In the genomic region with DNA sequence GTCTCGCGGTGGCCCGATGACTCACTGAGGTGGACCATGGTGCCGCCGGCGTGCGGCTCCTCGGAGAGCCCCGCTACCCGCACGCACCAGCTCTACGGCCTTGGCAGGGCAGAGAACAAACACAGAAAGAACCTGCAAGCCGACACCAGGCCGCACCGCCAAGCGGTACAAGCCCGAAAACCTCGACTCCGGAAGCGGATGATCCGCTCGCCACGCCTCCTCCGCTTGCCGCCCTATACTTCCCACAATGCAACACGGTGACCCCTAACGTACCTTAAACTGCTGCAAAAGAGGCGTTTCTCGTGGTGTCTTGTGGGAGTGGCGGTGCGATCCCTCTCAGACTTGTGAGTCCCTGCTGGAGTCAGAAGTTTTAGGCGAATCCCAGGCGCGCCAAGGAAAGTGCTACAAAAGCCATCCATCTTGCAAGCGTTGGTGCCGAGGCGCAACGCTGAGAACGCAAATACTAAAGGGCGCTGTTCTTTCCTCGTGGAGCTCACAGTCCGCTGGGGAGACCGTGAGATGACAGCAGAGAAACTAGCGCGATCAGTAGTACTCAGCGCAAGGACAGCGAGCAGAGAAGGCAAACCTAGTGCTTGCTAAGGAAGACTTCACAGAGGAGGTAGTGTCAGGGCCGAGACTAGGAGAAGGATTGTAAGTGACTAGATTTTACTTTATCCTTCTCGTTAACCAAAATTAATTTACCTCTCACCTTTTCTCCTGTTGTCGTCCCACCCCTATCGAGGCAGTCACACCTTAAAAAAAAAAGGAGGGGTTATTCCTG, we compare ENCODE assay signal across 1 cellular context.
TF ChIP-seq lines count a peak whose summit lies in the region.

A gene (minus strand): TSS at position 200 of the 781 bp plus-strand sequence. CDS start 162 bp downstream, at position 38.

TF ChIP-seq in HEK293, 187 proteins besides CTCF, POLR2A, EP300 and RAD21 (continued from another document and continues in another):
- TF ChIP-seq ZNF785 (tag by site-specific recombination; IDR thresholded peaks at IDR 0.05): no peak
- peak; percentile 45; the same call in 1 of the 2 replicates for TF ChIP-seq ZNF843 (tag by site-specific recombination; IDR thresholded peaks at IDR 0.05)
- TF ChIP-seq, protein P1, sequence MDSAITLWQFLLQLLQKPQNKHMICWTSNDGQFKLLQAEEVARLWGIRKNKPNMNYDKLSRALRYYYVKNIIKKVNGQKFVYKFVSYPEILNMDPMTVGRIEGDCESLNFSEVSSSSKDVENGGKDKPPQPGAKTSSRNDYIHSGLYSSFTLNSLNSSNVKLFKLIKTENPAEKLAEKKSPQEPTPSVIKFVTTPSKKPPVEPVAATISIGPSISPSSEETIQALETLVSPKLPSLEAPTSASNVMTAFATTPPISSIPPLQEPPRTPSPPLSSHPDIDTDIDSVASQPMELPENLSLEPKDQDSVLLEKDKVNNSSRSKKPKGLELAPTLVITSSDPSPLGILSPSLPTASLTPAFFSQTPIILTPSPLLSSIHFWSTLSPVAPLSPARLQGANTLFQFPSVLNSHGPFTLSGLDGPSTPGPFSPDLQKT (IDR thresholded peaks at IDR 0.05; ENCODE audit: borderline replicate concordance, low read depth, low read length): no peak; the same call in 1 of the 2 replicates
- TF ChIP-seq, protein P2, sequence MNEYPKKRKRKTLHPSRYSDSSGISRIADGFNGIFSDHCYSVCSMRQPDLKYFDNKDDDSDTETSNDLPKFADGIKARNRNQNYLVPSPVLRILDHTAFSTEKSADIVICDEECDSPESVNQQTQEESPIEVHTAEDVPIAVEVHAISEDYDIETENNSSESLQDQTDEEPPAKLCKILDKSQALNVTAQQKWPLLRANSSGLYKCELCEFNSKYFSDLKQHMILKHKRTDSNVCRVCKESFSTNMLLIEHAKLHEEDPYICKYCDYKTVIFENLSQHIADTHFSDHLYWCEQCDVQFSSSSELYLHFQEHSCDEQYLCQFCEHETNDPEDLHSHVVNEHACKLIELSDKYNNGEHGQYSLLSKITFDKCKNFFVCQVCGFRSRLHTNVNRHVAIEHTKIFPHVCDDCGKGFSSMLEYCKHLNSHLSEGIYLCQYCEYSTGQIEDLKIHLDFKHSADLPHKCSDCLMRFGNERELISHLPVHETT (tag by site-specific recombination; IDR thresholded peaks at IDR 0.05): peak; percentile 84
- no peak for TF ChIP-seq ZNF211 (tag by site-specific recombination; IDR thresholded peaks at IDR 0.05; ENCODE audit: low read depth)
- peak; percentile 91 for TF ChIP-seq ZXDB (tag by site-specific recombination; IDR thresholded peaks at IDR 0.05)
- peak; percentile 71 for TF ChIP-seq ZNF24 (tag by site-specific recombination; IDR thresholded peaks at IDR 0.05)
- TF ChIP-seq, protein P3, sequence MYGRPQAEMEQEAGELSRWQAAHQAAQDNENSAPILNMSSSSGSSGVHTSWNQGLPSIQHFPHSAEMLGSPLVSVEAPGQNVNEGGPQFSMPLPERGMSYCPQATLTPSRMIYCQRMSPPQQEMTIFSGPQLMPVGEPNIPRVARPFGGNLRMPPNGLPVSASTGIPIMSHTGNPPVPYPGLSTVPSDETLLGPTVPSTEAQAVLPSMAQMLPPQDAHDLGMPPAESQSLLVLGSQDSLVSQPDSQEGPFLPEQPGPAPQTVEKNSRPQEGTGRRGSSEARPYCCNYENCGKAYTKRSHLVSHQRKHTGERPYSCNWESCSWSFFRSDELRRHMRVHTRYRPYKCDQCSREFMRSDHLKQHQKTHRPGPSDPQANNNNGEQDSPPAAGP (tag by site-specific recombination; IDR thresholded peaks at IDR 0.05): peak; percentile 90
- peak; percentile 11; the same call in 1 of the 2 replicates for TF ChIP-seq YY1 (tag by site-specific recombination; IDR thresholded peaks at IDR 0.05)
- peak; percentile 61 for TF ChIP-seq KLF10 (tag by site-specific recombination; IDR thresholded peaks at IDR 0.05)
- peak; percentile 75 for TF ChIP-seq ZFP37 (tag by site-specific recombination; IDR thresholded peaks at IDR 0.05)
- TF ChIP-seq PRDM1 (tag by site-specific recombination; IDR thresholded peaks at IDR 0.05): 0 out of 2 replicates have a peak, but pooled peaks have one; percentile 18
- no peak for TF ChIP-seq ZNF433 (tag by site-specific recombination; IDR thresholded peaks at IDR 0.05; ENCODE audit: low read depth)
- TF ChIP-seq, protein P4, sequence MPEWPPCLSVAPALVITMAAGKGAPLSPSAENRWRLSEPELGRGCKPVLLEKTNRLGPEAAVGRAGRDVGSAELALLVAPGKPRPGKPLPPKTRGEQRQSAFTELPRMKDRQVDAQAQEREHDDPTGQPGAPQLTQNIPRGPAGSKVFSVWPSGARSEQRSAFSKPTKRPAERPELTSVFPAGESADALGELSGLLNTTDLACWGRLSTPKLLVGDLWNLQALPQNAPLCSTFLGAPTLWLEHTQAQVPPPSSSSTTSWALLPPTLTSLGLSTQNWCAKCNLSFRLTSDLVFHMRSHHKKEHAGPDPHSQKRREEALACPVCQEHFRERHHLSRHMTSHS (tag by site-specific recombination; IDR thresholded peaks at IDR 0.05): no peak
- peak; percentile 94 for TF ChIP-seq ZBTB17 (tag by site-specific recombination; IDR thresholded peaks at IDR 0.05)
- no peak for TF ChIP-seq ZNF37A (tag by site-specific recombination; IDR thresholded peaks at IDR 0.05)
- no peak for TF ChIP-seq ZFP69B (tag by site-specific recombination; IDR thresholded peaks at IDR 0.05)
- TF ChIP-seq ZNF658 (tag by site-specific recombination; IDR thresholded peaks at IDR 0.05): no peak
- no peak for TF ChIP-seq ZNF777 (tag by site-specific recombination; IDR thresholded peaks at IDR 0.05; ENCODE audit: borderline replicate concordance)
- TF ChIP-seq, protein P5, sequence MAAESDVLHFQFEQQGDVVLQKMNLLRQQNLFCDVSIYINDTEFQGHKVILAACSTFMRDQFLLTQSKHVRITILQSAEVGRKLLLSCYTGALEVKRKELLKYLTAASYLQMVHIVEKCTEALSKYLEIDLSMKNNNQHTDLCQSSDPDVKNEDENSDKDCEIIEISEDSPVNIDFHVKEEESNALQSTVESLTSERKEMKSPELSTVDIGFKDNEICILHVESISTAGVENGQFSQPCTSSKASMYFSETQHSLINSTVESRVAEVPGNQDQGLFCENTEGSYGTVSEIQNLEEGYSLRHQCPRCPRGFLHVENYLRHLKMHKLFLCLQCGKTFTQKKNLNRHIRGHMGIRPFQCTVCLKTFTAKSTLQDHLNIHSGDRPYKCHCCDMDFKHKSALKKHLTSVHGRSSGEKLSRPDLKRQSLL (tag by site-specific recombination; IDR thresholded peaks at IDR 0.05): no peak
- no peak for TF ChIP-seq ZBTB1 (tag by site-specific recombination; IDR thresholded peaks at IDR 0.05)
- peak; percentile 97 for TF ChIP-seq ZBTB48 (tag by site-specific recombination; IDR thresholded peaks at IDR 0.05)
- TF ChIP-seq TRIM28 (IDR thresholded peaks at IDR 0.05; ENCODE audit: borderline replicate concordance, low read length): peak; percentile 93
- TF ChIP-seq ZFHX2 (tag by site-specific recombination; conservative IDR thresholded peaks at IDR 0.05): peak; percentile 34; the same call in 1 of the 2 replicates
- peak; percentile 97 for TF ChIP-seq SP2 (tag by site-specific recombination; IDR thresholded peaks at IDR 0.05)
- TF ChIP-seq ZNF600 (tag by site-specific recombination; IDR thresholded peaks at IDR 0.05): peak; percentile 89
- no peak for TF ChIP-seq HOXA7 (CRISPR knock-in tag; IDR thresholded peaks at IDR 0.05; ENCODE audit: borderline replicate concordance)
- TF ChIP-seq, protein P6, sequence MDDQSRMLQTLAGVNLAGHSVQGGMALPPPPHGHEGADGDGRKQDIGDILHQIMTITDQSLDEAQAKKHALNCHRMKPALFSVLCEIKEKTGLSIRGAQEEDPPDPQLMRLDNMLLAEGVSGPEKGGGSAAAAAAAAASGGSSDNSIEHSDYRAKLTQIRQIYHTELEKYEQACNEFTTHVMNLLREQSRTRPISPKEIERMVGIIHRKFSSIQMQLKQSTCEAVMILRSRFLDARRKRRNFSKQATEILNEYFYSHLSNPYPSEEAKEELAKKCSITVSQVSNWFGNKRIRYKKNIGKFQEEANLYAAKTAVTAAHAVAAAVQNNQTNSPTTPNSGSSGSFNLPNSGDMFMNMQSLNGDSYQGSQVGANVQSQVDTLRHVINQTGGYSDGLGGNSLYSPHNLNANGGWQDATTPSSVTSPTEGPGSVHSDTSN (CRISPR knock-in tag; IDR thresholded peaks at IDR 0.05): peak; percentile 73; the same call in 1 of the 2 replicates
- TF ChIP-seq, protein P7, sequence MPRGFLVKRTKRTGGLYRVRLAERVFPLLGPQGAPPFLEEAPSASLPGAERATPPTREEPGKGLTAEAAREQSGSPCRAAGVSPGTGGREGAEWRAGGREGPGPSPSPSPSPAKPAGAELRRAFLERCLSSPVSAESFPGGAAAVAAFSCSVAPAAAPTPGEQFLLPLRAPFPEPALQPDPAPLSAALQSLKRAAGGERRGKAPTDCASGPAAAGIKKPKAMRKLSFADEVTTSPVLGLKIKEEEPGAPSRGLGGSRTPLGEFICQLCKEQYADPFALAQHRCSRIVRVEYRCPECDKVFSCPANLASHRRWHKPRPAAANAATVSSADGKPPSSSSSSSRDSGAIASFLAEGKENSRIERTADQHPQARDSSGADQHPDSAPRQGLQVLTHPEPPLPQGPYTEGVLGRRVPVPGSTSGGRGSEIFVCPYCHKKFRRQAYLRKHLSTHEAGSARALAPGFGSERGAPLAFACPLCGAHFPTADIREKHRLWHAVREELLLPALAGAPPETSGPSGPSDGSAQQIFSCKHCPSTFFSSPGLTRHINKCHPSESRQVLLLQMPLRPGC (tag by site-specific recombination; IDR thresholded peaks at IDR 0.05): peak; percentile 53; the same call in 1 of the 2 replicates
- 0 out of 2 replicates have a peak, but pooled peaks have one; percentile 14 for TF ChIP-seq FEZF1 (tag by site-specific recombination; IDR thresholded peaks at IDR 0.05)
- TF ChIP-seq, protein P8, sequence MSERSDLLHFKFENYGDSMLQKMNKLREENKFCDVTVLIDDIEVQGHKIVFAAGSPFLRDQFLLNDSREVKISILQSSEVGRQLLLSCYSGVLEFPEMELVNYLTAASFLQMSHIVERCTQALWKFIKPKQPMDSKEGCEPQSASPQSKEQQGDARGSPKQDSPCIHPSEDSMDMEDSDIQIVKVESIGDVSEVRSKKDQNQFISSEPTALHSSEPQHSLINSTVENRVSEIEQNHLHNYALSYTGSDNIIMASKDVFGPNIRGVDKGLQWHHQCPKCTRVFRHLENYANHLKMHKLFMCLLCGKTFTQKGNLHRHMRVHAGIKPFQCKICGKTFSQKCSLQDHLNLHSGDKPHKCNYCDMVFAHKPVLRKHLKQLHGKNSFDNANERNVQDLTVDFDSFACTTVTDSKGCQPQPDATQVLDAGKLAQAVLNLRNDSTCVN (tag by site-specific recombination; optimal IDR thresholded peaks at IDR 0.05): peak; percentile 60
- TF ChIP-seq ZNF324 (tag by site-specific recombination; IDR thresholded peaks at IDR 0.05): peak; percentile 35; the same call in 1 of the 2 replicates
- peak; percentile 89; the same call in 1 of the 2 replicates for TF ChIP-seq ZNF2 (tag by site-specific recombination; IDR thresholded peaks at IDR 0.05)
- TF ChIP-seq, protein P9, sequence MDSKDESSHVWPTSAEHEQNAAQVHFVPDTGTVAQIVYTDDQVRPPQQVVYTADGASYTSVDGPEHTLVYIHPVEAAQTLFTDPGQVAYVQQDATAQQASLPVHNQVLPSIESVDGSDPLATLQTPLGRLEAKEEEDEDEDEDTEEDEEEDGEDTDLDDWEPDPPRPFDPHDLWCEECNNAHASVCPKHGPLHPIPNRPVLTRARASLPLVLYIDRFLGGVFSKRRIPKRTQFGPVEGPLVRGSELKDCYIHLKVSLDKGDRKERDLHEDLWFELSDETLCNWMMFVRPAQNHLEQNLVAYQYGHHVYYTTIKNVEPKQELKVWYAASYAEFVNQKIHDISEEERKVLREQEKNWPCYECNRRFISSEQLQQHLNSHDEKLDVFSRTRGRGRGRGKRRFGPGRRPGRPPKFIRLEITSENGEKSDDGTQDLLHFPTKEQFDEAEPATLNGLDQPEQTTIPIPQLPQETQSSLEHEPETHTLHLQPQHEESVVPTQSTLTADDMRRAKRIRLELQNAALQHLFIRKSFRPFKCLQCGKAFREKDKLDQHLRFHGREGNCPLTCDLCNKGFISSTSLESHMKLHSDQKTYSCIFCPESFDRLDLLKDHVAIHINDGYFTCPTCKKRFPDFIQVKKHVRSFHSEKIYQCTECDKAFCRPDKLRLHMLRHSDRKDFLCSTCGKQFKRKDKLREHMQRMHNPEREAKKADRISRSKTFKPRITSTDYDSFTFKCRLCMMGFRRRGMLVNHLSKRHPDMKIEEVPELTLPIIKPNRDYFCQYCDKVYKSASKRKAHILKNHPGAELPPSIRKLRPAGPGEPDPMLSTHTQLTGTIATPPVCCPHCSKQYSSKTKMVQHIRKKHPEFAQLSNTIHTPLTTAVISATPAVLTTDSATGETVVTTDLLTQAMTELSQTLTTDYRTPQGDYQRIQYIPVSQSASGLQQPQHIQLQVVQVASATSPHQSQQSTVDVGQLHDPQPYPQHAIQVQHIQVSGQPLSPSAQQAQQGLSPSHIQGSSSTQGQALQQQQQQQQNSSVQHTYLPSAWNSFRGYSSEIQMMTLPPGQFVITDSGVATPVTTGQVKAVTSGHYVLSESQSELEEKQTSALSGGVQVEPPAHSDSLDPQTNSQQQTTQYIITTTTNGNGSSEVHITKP (tag by site-specific recombination; IDR thresholded peaks at IDR 0.05): peak; percentile 36; the same call in 1 of the 2 replicates
- no peak for TF ChIP-seq ZNF274 (IDR thresholded peaks at IDR 0.05; ENCODE audit: low read length)
- no peak for TF ChIP-seq ZNF274 (tag by site-specific recombination; IDR thresholded peaks at IDR 0.05; ENCODE audit: borderline replicate concordance)
- TF ChIP-seq, protein P10, sequence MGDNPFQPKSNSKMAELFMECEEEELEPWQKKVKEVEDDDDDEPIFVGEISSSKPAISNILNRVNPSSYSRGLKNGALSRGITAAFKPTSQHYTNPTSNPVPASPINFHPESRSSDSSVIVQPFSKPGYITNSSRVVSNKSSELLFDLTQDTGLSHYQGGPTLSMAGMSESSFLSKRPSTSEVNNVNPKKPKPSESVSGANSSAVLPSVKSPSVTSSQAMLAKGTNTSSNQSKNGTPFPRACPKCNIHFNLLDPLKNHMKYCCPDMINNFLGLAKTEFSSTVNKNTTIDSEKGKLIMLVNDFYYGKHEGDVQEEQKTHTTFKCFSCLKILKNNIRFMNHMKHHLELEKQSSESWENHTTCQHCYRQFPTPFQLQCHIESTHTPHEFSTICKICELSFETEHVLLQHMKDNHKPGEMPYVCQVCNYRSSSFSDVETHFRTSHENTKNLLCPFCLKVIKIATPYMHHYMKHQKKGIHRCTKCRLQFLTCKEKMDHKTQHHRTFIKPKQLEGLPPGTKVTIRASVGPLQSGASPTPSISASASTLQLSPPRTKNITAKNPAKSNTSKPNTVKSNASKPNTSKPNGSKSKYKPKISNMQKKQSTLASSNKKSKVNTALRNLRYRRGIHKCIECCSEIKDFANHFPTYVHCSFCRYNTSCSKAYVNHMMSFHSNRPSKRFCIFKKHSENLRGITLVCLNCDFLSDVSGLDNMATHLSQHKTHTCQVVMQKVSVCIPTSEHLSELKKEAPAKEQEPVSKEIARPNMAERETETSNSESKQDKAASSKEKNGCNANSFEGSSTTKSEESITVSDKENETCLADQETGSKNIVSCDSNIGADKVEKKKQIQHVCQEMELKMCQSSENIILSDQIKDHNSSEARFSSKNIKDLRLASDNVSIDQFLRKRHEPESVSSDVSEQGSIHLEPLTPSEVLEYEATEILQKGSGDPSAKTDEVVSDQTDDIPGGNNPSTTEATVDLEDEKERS (tag by site-specific recombination; IDR thresholded peaks at IDR 0.05): no peak
- TF ChIP-seq IKZF3 (tag by site-specific recombination; IDR thresholded peaks at IDR 0.05): peak; percentile 91
- no peak for TF ChIP-seq ZNF596 (tag by site-specific recombination; IDR thresholded peaks at IDR 0.05)
- peak; percentile 9; the same call in 1 of the 2 replicates for TF ChIP-seq WT1 (tag by site-specific recombination; IDR thresholded peaks at IDR 0.05)
- no peak for TF ChIP-seq ZNF707 (tag by site-specific recombination; IDR thresholded peaks at IDR 0.05)
- TF ChIP-seq ZNF621 (tag by site-specific recombination; IDR thresholded peaks at IDR 0.05): no peak
- no peak for TF ChIP-seq ZNF670 (tag by site-specific recombination; IDR thresholded peaks at IDR 0.05; ENCODE audit: low read depth)
